23 cellular contexts compared by ENCODE assay signal in the genomic region with DNA sequence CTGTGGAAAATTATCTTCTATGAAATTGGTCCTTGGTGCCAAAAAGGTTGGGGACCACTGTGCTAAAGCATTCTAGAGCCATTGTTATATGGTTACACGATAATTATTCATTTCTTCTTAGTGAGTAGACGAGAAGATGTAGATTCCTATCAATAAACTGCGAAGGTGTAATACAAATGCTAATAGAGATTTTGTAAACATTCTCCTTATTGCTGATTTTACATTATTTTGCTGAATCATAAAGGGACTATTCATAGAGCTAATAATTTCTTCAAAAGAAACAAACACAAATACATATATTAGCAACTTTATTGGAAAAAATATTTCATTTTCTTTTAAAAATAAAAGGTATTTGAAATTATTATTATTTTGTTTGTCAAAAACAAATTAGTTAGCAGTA.
"Had no signal": no experiment of that assay in that cellular context is flagged by ENCODE, and none has a peak within 500 bp of the region (broad histone marks: within the 10 kb centered on the region; RNA-seq: fewer than 3 reads in every experiment).

No MANE protein-coding gene starts in this region.

- H3K4me1 ChIP-seq: left ventricle myocardium inferior, right atrium auricular region, spleen, tibial nerve, uterus had no signal

- H3K27me3 ChIP-seq: neural progenitor cell, neutrophil, right atrium auricular region, spleen, tibial nerve, uterus had no signal

- H3K4me3 ChIP-seq: left ventricle myocardium inferior, lung, neural progenitor cell, right atrium auricular region, skin epidermis, spleen, tibial nerve, uterus had no signal

- DNase-seq: hippocampal formation; left ventricle myocardium inferior; naive B cell; natural killer cell; nephron progenitor cell; occipital lobe; spleen; stimulated activated CD4-positive, alpha-beta T cell treated with anti-CD3 and anti-CD28 coated beads, Interleukin-1b, Interleukin-23, amount 100 ng/mL, for 48 hours; stimulated activated CD4-positive, alpha-beta T cell treated with anti-CD3 and anti-CD28 coated beads, Interleukin-2, amount 100 ng/mL, for 48 hours; stimulated activated CD4-positive, alpha-beta T cell treated with anti-CD3 and anti-CD28 coated beads, Interleukin-4, amount 100 ng/mL, for 4 hours; stimulated activated CD8-positive, alpha-beta memory T cell treated with anti-CD3 and anti-CD28 coated beads, Interleukin-4, amount 100 ng/mL, for 48 hours; stimulated activated naive CD4-positive, alpha-beta T cell treated with Interleukin-2 at 50 U/mL for 16 hours; stimulated activated naive CD8-positive, alpha-beta T cell treated with anti-CD3 and anti-CD28 coated beads, Interleukin-15, amount 100 ng/mL, for 72 hours; substantia nigra; uterus had no signal

- H3K36me3 ChIP-seq: left ventricle myocardium inferior, neural progenitor cell, neutrophil, right atrium auricular region, spleen, tibial nerve, uterus had no signal

- H2AFZ ChIP-seq: neural progenitor cell had no signal

- H3K27ac ChIP-seq: left ventricle myocardium inferior, neural progenitor cell, neutrophil, right atrium auricular region, skin epidermis, spleen, uterus had no signal

- H3K9me3 ChIP-seq: left ventricle myocardium inferior, neutrophil, right atrium auricular region, tibial nerve, uterus had no signal

- H3K4me2 ChIP-seq: neural progenitor cell had no signal

- H3K9ac ChIP-seq: neural progenitor cell had no signal

- ATAC-seq: natural killer cell; sciatic nerve; stimulated activated memory B cell treated with anti-CD40 and anti-IgM and Interleukin-4, amounts not matched to agents 10 μg/mL and 1 μg/mL and 100 μg/mL, for 72 hours; stimulated activated naive CD8-positive, alpha-beta T cell treated with anti-CD3 and anti-CD28 coated beads, Interleukin-15, amount 100 ng/mL, for 72 hours had no signal
